ENCODE assay signal across 6 cellular contexts in the genomic region with DNA sequence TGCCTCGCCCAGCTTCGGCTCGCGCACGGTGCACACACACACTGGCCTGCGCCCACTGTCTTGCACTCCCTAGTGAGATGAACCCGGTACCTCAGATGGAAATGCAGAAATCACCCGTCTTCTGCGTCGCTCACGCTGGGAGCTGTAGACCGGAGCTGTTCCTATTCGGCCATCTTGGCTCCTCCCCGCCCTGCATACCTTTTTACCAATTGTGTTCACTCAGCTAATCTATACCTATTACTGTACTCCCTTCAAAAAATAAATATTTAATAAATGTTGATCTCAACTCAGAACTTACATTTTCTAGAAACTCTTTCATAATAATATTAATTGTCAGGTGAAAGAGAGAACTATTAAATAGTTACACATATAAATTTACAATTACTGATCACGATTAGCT. TPM values are rescaled to one million over a fixed set of nuclear protein-coding genes. Genes with fewer than 3 reads are reported as not detected.
"Had no signal": no experiment of that assay in that cellular context is flagged by ENCODE, and none has a peak within 500 bp of the region (broad histone marks: within the 10 kb centered on the region; RNA-seq: fewer than 3 reads in every experiment).

No MANE protein-coding gene starts in this region.

RNA-seq across cellular contexts. Expression of gene DCDC1, which starts 48.0 kb away (rescaled TPM):
- total RNA-seq: psoas muscle, skeletal muscle tissue, thoracic aorta, vagina had no signal
- polyA plus RNA-seq: psoas muscle, small intestine, stomach had no signal
